Comparison of ENCODE assay signal across 23 cellular contexts in the genomic region with DNA sequence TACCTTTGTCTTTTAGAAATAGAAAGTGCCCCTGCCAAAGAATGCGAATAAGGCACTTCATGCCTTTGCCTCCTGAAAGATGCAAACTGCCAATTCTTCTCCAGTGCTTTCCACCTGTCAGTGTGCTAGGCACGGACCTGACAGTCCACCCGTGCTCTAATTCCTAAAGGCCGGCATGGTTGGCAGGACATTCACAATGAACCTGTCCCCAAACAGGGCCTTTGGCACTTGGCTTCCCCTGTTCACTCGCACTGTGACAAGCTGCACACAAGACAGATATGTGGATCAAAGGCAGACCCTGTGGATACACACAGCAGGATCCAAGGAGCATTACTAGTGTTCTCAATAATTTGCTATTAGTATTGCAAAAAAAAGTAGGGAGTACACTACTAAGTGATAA.
"Had no signal": no experiment of that assay in that cellular context is flagged by ENCODE, and none has a peak within 500 bp of the region (broad histone marks: within the 10 kb centered on the region; RNA-seq: fewer than 3 reads in every experiment).

No MANE protein-coding gene starts in this region.

- H3K4me1 Mint-ChIP-seq: endodermal cell, mesothelial cell of epicardium had no signal

- DNase-seq: colonic mucosa; cortex of kidney; effector CD8-positive, alpha-beta T cell; effector memory CD8-positive, alpha-beta T cell; endodermal cell; erythroblast; esophagus squamous epithelium; foreskin fibroblast; foreskin melanocyte; gastrocnemius medialis; glutamatergic neuron; heart right ventricle; hippocampal formation; left cardiac atrium; left lung; left ventricle myocardium superior; lower lobe of right lung; mesenchymal stem cell had no signal

- H3K36me3 ChIP-seq: colonic mucosa, esophagus squamous epithelium, gastrocnemius medialis, heart right ventricle, left lung, lower lobe of right lung had no signal

- H3K27me3 Mint-ChIP-seq: dendritic cell treated with granulocyte-macrophage colony-stimulating factor and Interleukin-4, amounts not matched to agents 40 ng/mL and 50 ng/mL, for 4 days; effector memory CD8-positive, alpha-beta T cell had no signal

- H3K9me3 ChIP-seq: colonic mucosa, esophagus squamous epithelium, gastrocnemius medialis, lower lobe of right lung, mucosa of descending colon had no signal

- H3K36me3 Mint-ChIP-seq: mesothelial cell of epicardium had no signal

- H3K27ac ChIP-seq: colonic mucosa, epithelial cell of prostate, esophagus squamous epithelium, gastrocnemius medialis, heart right ventricle, left lung, lower lobe of right lung had no signal

- H3K4me1 ChIP-seq: colonic mucosa, esophagus squamous epithelium, gastrocnemius medialis, heart right ventricle, left lung, lower lobe of right lung had no signal

- H3K27ac Mint-ChIP-seq: dendritic cell treated with granulocyte-macrophage colony-stimulating factor and Interleukin-4, amounts not matched to agents 40 ng/mL and 50 ng/mL, for 4 days; effector memory CD8-positive, alpha-beta T cell; endodermal cell; mesothelial cell of epicardium had no signal

- H3K9me3 Mint-ChIP-seq: dendritic cell treated with granulocyte-macrophage colony-stimulating factor and Interleukin-4, amounts not matched to agents 40 ng/mL and 50 ng/mL, for 4 days; endodermal cell had no signal

- H3K4me3 Mint-ChIP-seq: dendritic cell treated with granulocyte-macrophage colony-stimulating factor and Interleukin-4, amounts not matched to agents 40 ng/mL and 50 ng/mL, for 4 days; effector memory CD8-positive, alpha-beta T cell; endodermal cell; mesothelial cell of epicardium had no signal

- H3K27me3 ChIP-seq: colonic mucosa, esophagus squamous epithelium, gastrocnemius medialis, heart right ventricle, left lung had no signal

- H3K4me3 ChIP-seq: colonic mucosa, esophagus squamous epithelium, gastrocnemius medialis, heart right ventricle, left lung, lower lobe of right lung, mucosa of descending colon had no signal

- ATAC-seq: effector memory CD8-positive, alpha-beta T cell; esophagus mucosa; gastrocnemius medialis; heart right ventricle; left cardiac atrium; left lung; left ventricle myocardium superior; lower lobe of right lung; mucosa of descending colon had no signal
